Comparison of ENCODE assay signal across 12 cellular contexts in genomic region chr22:37304595-37305343, GRCh38. TPM values are rescaled to one million over a fixed set of nuclear protein-coding genes. Genes with fewer than 3 reads are reported as not detected.
DNase-seq lines count a peak whose midpoint lies in the region; ATAC-seq and TF ChIP-seq lines count a peak whose summit lies in the region.
"Had no signal": no experiment of that assay in that cellular context is flagged by ENCODE, and none has a peak within 500 bp of the region (broad histone marks: within the 10 kb centered on the region; RNA-seq: fewer than 3 reads in every experiment).

No MANE protein-coding gene starts in this region.

- H3K4me1 Mint-ChIP-seq in activated T-cell treated with anti-CD3 and anti-CD28 coated beads, Interleukin-2, amount 50 U/mL, for 24 hours (ENCODE audit: low read depth) = peaks cover 97% of the 10 kb centered on the region
- H3K4me1 Mint-ChIP-seq in T-helper 17 cell = peaks cover 68% of the 10 kb centered on the region
- peaks cover 78% of the 10 kb centered on the region in 2 donors for H3K4me1 Mint-ChIP-seq in effector memory CD8-positive, alpha-beta T cell (ENCODE audit: low read depth in 2 of 2)

- no peak for TF ChIP-seq POLR2A in spleen (IDR thresholded peaks at IDR 0.05)

- H3K4me3 Mint-ChIP-seq in activated T-cell treated with anti-CD3 and anti-CD28 coated beads, Interleukin-2, amount 50 U/mL, for 24 hours = no peak overlapping the region
- no peak overlapping the region for H3K4me3 Mint-ChIP-seq in T-helper 17 cell
- H3K4me3 Mint-ChIP-seq in effector memory CD8-positive, alpha-beta T cell = no peak overlapping the region

- no peak overlapping the region for H3K4me3 ChIP-seq in spleen
- H3K4me3 ChIP-seq: ascending aorta had no signal

- TF ChIP-seq CTCF in spleen (IDR thresholded peaks at IDR 0.05 in 8 of 11, conservative IDR thresholded peaks at IDR 0.05 in 3 of 11) = no peak

- H3K9me3 ChIP-seq in T-helper 17 cell (ENCODE audit: control insufficient read depth, low read length, poor library complexity, severe bottlenecking) = no peaks in the 10 kb centered on the region
- no peaks in the 10 kb centered on the region for H3K9me3 ChIP-seq in spleen
- H3K9me3 ChIP-seq: ascending aorta had no signal

- H3K27me3 Mint-ChIP-seq in activated T-cell treated with anti-CD3 and anti-CD28 coated beads, Interleukin-2, amount 50 U/mL, for 24 hours = no peaks in the 10 kb centered on the region
- H3K27me3 Mint-ChIP-seq in T-helper 17 cell = no peaks in the 10 kb centered on the region
- no peaks in the 10 kb centered on the region for H3K27me3 Mint-ChIP-seq in effector memory CD8-positive, alpha-beta T cell

- peaks cover 0 to 87% (median 41%) of the 10 kb centered on the region in 6 donors for H3K36me3 ChIP-seq in spleen
- H3K36me3 ChIP-seq: ascending aorta, WERI-Rb-1 had no signal

- peaks cover 53% of the 10 kb centered on the region for H3K36me3 Mint-ChIP-seq in activated T-cell treated with anti-CD3 and anti-CD28 coated beads, Interleukin-2, amount 50 U/mL, for 24 hours (ENCODE audit: low read depth)
- peaks cover 5% of the 10 kb centered on the region for H3K36me3 Mint-ChIP-seq in T-helper 17 cell (ENCODE audit: low read depth)
- H3K36me3 Mint-ChIP-seq in effector memory CD8-positive, alpha-beta T cell (ENCODE audit: insufficient read depth) = peaks cover 71% of the 10 kb centered on the region

- 77 to 91% (median 88%) methylated on average over 10 of the region's 10 CpGs for WGBS in spleen, 5 donors

- peak overlapping the region; percentile 97 for H3K27ac Mint-ChIP-seq in activated T-cell treated with anti-CD3 and anti-CD28 coated beads, Interleukin-2, amount 50 U/mL, for 24 hours
- H3K27ac Mint-ChIP-seq in T-helper 17 cell = peak overlapping the region; percentile 99
- H3K27ac Mint-ChIP-seq in effector memory CD8-positive, alpha-beta T cell = peak overlapping the region; percentile 46 to 92

- intact Hi-C loops in spleen (cut with DNase I; ENCODE audit: low total_unique reads) = no loop called here

- H3K9me3 Mint-ChIP-seq in activated T-cell treated with anti-CD3 and anti-CD28 coated beads, Interleukin-2, amount 50 U/mL, for 24 hours = no peaks in the 10 kb centered on the region
- H3K9me3 Mint-ChIP-seq in effector memory CD8-positive, alpha-beta T cell = no peaks in the 10 kb centered on the region

- H3K27ac ChIP-seq in spleen = peak overlapping the region in 5 of 8 donors; percentile 20 to 96 (median 90)
- H3K27ac ChIP-seq: ascending aorta, WERI-Rb-1 had no signal

- H3K4me1 ChIP-seq in spleen = peaks cover 46 to 100% (median 80%) of the 10 kb centered on the region in 6 donors

- no peaks in the 10 kb centered on the region for H3K27me3 ChIP-seq in spleen (replicated peaks in 1 of 7)
- H3K27me3 ChIP-seq: ascending aorta had no signal

- DNase-seq in activated T-cell treated with anti-CD3 and anti-CD28 coated beads, Interleukin-2, amount 50 U/mL, for 24 hours = no peak
- DNase-seq in activated T-cell treated with anti-CD3 and anti-CD28 coated beads for 4 hours (no peak), T-helper 17 cell (no peak), spleen (no peak), epidermal melanocyte (ENCODE audit: insufficient read length, low spot score) (no peak), NCI-H82 treated with DMSO at 0.1 percent for 48 hours (lab: John Stamatoyannopoulos, UW; ENCODE audit: unreplicated experiment) (no peak)
- DNase-seq in effector memory CD8-positive, alpha-beta T cell = no peak
- DNase-seq: mesendoderm, NCI-H69, WERI-Rb-1 had no signal

- no peak for ATAC-seq in T-helper 17 cell
- no peak for ATAC-seq in effector memory CD8-positive, alpha-beta T cell (replicated peaks)
- no peak for ATAC-seq in HG03045 (IDR thresholded peaks at IDR 0.05; ENCODE audit: unreplicated experiment)

RNA-seq across cellular contexts. Expression of gene CYTH4, which starts 22.5 kb away (rescaled TPM):
- total RNA-seq in T-helper 17 cell = 10 to 100 TPM; 89.5 to 98.7 TPM
- total RNA-seq in spleen = 100 to 1,000 TPM in 6 of 7 donors, 10 to 100 TPM in 1; 97.5 to 238 (median 118) TPM
- 10 to 100 TPM; 35.3 to 58.1 (median 53.6) TPM for polyA plus RNA-seq in spleen
